ENCODE assay signal across 2 cellular contexts in genomic region chr1:39735731-39736130, GRCh38.
TF ChIP-seq lines count a peak whose summit lies in the region.

No MANE protein-coding gene starts in this region.

TF ChIP-seq in GM12878, 131 proteins besides CTCF, POLR2A, EP300 and RAD21:
- no peak for TF ChIP-seq FOXK2 (IDR thresholded peaks at IDR 0.05)
- no peak for TF ChIP-seq POLR2AphosphoS2 (IDR thresholded peaks at IDR 0.05; ENCODE audit: low read depth, low read length)
- TF ChIP-seq ZNF207 (IDR thresholded peaks at IDR 0.05; ENCODE audit: borderline replicate concordance): no peak
- no peak for TF ChIP-seq NR2C2 (IDR thresholded peaks at IDR 0.05; ENCODE audit: borderline replicate concordance, control insufficient read depth, insufficient read length, low read depth)
- TF ChIP-seq JUND (IDR thresholded peaks at IDR 0.05; ENCODE audit: low read depth, low read length): no peak
- no peak for TF ChIP-seq IRF5 (IDR thresholded peaks at IDR 0.05; ENCODE audit: borderline replicate concordance)
- TF ChIP-seq BHLHE40 (IDR thresholded peaks at IDR 0.05; ENCODE audit: borderline replicate concordance in 1 of 2, low read depth in 2 of 2, low read length in 1 of 2): no peak
- no peak for TF ChIP-seq CBX3 (IDR thresholded peaks at IDR 0.05; ENCODE audit: borderline replicate concordance, low read depth)
- no peak for TF ChIP-seq FOS (IDR thresholded peaks at IDR 0.05; ENCODE audit: borderline replicate concordance, extremely low read depth, insufficient read length)
- TF ChIP-seq NFXL1 (IDR thresholded peaks at IDR 0.05; ENCODE audit: borderline replicate concordance): no peak
- no peak for TF ChIP-seq BCL11A (IDR thresholded peaks at IDR 0.05; ENCODE audit: low read depth, low read length)

TF ChIP-seq in GM23338, 12 proteins besides CTCF, POLR2A, EP300 and RAD21:
- TF ChIP-seq ZNF114 (CRISPR knock-in tag; IDR thresholded peaks at IDR 0.05): no peak
- TF ChIP-seq STAT1 (IDR thresholded peaks at IDR 0.05; ENCODE audit: unreplicated experiment): no peak
- no peak for TF ChIP-seq POLR2AphosphoS5 (IDR thresholded peaks at IDR 0.05; ENCODE audit: low read depth)
- TF ChIP-seq EZH2phosphoT487 (IDR thresholded peaks at IDR 0.05; ENCODE audit: unreplicated experiment): no peak
- TF ChIP-seq ZNF462 (CRISPR knock-in tag; IDR thresholded peaks at IDR 0.05): no peak
- TF ChIP-seq REST (IDR thresholded peaks at IDR 0.05; ENCODE audit: unreplicated experiment): no peak
- TF ChIP-seq ZNF331 (CRISPR knock-in tag; IDR thresholded peaks at IDR 0.05; ENCODE audit: low read depth): no peak
- TF ChIP-seq CREB1 (CRISPR knock-in tag; IDR thresholded peaks at IDR 0.05; ENCODE audit: low read depth): no peak
- TF ChIP-seq ETS1 (IDR thresholded peaks at IDR 0.05): no peak
- no peak for TF ChIP-seq NANOG (IDR thresholded peaks at IDR 0.05; ENCODE audit: borderline replicate concordance)
- TF ChIP-seq EZH2 (IDR thresholded peaks at IDR 0.05; ENCODE audit: low read depth, unreplicated experiment): no peak
- TF ChIP-seq JUNB (IDR thresholded peaks at IDR 0.05; ENCODE audit: unreplicated experiment): no peak
